ENCODE assay signal across 22 cellular contexts in the genomic region with DNA sequence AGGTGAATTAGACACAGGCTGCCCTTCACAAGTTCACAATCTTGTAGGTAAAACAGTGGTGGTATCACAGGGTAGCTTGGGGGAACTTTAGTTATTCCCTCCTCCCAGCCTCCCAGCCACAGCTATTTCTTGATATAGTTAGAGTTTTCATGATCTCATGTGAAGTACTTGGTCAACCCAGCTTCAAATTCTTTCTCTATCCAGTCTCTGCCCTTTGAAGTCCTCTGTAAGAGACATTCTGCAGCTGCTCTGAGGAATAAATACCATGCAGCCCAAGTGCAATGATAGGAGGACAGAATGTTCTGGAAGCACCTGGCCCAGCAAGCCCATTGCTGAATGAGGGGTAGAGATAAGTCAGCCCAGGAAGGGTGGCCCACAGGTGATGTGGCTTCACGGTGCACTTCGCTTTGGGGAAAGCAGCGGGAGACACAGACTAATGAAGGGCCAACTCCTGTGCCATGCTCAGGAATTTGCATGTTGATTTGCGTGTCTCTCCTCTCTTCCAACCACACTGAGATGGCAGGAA.
"Had no signal": no experiment of that assay in that cellular context is flagged by ENCODE, and none has a peak within 500 bp of the region (broad histone marks: within the 10 kb centered on the region; RNA-seq: fewer than 3 reads in every experiment).

No MANE protein-coding gene starts in this region.

- H3K36me3 ChIP-seq: esophagus muscularis mucosa, gastroesophageal sphincter, heart left ventricle, lower lobe of right lung, ovary, suprapubic skin, tibial nerve had no signal

- H3K9me3 ChIP-seq: esophagus muscularis mucosa, gastroesophageal sphincter, heart left ventricle, lower lobe of right lung, ovary, suprapubic skin, tibial nerve had no signal

- H3K27me3 ChIP-seq: esophagus muscularis mucosa, gastroesophageal sphincter, heart left ventricle, ovary, suprapubic skin, tibial nerve had no signal

- H3K4me1 ChIP-seq: esophagus muscularis mucosa, gastroesophageal sphincter, heart left ventricle, suprapubic skin, tibial nerve had no signal

- H3K27ac ChIP-seq: coronary artery, esophagus muscularis mucosa, gastroesophageal sphincter, heart left ventricle, lower lobe of right lung, ovary, suprapubic skin, tibial nerve had no signal

- FAIRE-seq: bronchial epithelial cell, kidney, urothelium cell line had no signal

- H3K4me3 ChIP-seq: coronary artery, esophagus muscularis mucosa, gastroesophageal sphincter, heart left ventricle, lower lobe of right lung, ovary, suprapubic skin, tibial nerve had no signal

- DNase-seq: activated CD8-positive, alpha-beta memory T cell treated with anti-CD3 and anti-CD28 coated beads for 24 hours; activated CD8-positive, alpha-beta memory T cell treated with anti-CD3 and anti-CD28 coated beads, Interleukin-2, amount 50 U/mL, for 4 hours; activated naive CD4-positive, alpha-beta T cell treated with Interleukin-2 at 50 U/mL for 16 hours; activated naive CD8-positive, alpha-beta T cell treated with anti-CD3 and anti-CD28 coated beads for 36 hours; activated T-cell treated with anti-CD3 and anti-CD28 coated beads, Interleukin-2, amount 50 U/mL, for 24 hours; amygdala; heart left ventricle; kidney; lower lobe of right lung; natural killer cell; ovary; right cardiac atrium; stimulated activated CD4-positive, alpha-beta T cell treated with anti-CD3 and anti-CD28 coated beads, Interleukin-1b, Interleukin-23, amount 100 ng/mL, for 48 hours; stimulated activated naive CD8-positive, alpha-beta T cell treated with anti-CD3 and anti-CD28 coated beads, Interleukin-15, amount 100 ng/mL, for 72 hours; T1000 had no signal
